1 cellular context compared by ENCODE assay signal in the genomic region with DNA sequence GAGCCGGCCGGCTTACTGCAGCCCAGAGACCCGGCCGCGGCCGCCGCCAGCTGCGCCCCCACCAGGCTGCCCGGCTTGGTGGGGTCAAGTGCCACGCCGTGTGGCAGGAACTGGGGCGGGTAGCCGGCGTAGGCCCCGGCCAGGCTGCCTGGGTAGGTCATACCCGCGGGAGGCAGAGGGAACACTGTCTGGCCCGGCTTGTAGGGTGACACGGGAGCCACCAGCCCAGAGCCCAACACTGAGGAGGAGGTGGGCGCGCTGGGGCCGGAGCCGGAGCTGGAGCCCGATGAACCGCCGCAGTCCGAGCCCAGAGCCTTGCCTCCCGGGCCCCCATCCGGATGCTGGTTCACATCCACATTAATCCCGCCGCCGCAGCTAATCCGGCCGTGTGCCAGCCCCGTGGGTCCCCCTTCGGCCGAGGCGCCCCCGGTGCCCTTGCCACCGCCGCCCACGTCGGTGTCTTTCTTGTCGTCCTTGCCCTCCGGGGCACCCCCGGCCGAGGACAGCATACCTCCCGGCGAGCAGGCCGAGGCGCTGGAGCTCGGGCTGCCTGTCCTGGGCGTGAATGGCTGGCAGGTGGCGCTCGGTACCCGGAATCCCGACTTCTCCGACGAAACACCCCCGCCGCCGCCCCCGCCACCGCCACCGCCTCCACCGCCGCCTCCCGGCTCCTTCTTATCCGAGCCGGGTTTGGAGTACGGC.
A peak's percentile ranks its signal among the peaks of the same experiment; 100 is the strongest.
TF ChIP-seq lines count a peak whose summit lies in the region.

No MANE protein-coding gene starts in this region.

TF ChIP-seq in IMR-90, 13 proteins besides CTCF, POLR2A, EP300 and RAD21:
- TF ChIP-seq MAFK (IDR thresholded peaks at IDR 0.05; ENCODE audit: low read depth, low read length) (no peak), SMC3 (IDR thresholded peaks at IDR 0.05; ENCODE audit: low read depth, low read length) (0 out of 2 replicates have a peak, but pooled peaks have one; percentile 32), ELK1 (IDR thresholded peaks at IDR 0.05; ENCODE audit: borderline replicate concordance, low read depth, low read length) (no peak)
